In genomic region chr10:68666280-68666760, GRCh38 we compare ENCODE assay signal across 15 cellular contexts. TPM values are rescaled to one million over a fixed set of nuclear protein-coding genes. Genes with fewer than 3 reads are reported as not detected.
DNase-seq lines count a peak whose midpoint lies in the region; ATAC-seq and TF ChIP-seq lines count a peak whose summit lies in the region.
"Had no signal": no experiment of that assay in that cellular context is flagged by ENCODE, and none has a peak within 500 bp of the region (broad histone marks: within the 10 kb centered on the region; RNA-seq: fewer than 3 reads in every experiment).

No MANE protein-coding gene starts in this region.

- H3K4me3 ChIP-seq in BJ (ENCODE audit: low read depth, low read length) (no peak overlapping the region), mammary epithelial cell (replicated peaks in 1 of 3; ENCODE audit: insufficient read depth in 1 of 3, low read depth in 2 of 3, low read length in 3 of 3) (no peak overlapping the region), upper lobe of right lung (no peak overlapping the region), tibial nerve (no peak overlapping the region)
- H3K4me3 ChIP-seq: suprapubic skin had no signal

- TF ChIP-seq EP300 in tibial nerve (IDR thresholded peaks at IDR 0.05): no peak

- dilution Hi-C loops in mammary epithelial cell (cut with HindIII; ENCODE audit: low sequenced_read_pairs): no loop called here

- no peaks in the 10 kb centered on the region for H3K79me2 ChIP-seq in mammary epithelial cell (ENCODE audit: insufficient read depth, low read length)
- H3K79me2 ChIP-seq: parathyroid adenoma had no signal

- H3K36me3 ChIP-seq in BJ (ENCODE audit: control insufficient read depth, insufficient read depth, low read length) (no peaks in the 10 kb centered on the region), mammary epithelial cell (ENCODE audit: insufficient read depth, low read length) (no peaks in the 10 kb centered on the region), upper lobe of right lung (no peaks in the 10 kb centered on the region), tibial nerve (peaks cover 0 to 18% (median 0%) of the 10 kb centered on the region in 3 donors)
- H3K36me3 ChIP-seq: suprapubic skin had no signal

- BruUV-seq in mammary epithelial cell (replicated peaks; lab: Mats Ljungman, UMichigan): no TSS peak

- H3K27me3 ChIP-seq in BJ (ENCODE audit: control insufficient read depth, insufficient read depth, low read length) (no peaks in the 10 kb centered on the region), mammary epithelial cell (ENCODE audit: insufficient read depth, low read length) (no peaks in the 10 kb centered on the region), upper lobe of right lung (no peaks in the 10 kb centered on the region), tibial nerve (no peaks in the 10 kb centered on the region)
- H3K27me3 ChIP-seq: suprapubic skin had no signal

- intact Hi-C loops in mammary epithelial cell (cut with micrococcal nuclease) (no loop called here), upper lobe of right lung (cut with DNase I) (no loop called here)

- no peak for TF ChIP-seq CTCF in BJ (IDR thresholded peaks at IDR 0.05; ENCODE audit: insufficient read depth, low read depth, low read length)
- TF ChIP-seq CTCF in mammary epithelial cell (conservative IDR thresholded peaks at IDR 0.05 in 1 of 2, IDR thresholded peaks at IDR 0.05 in 1 of 2; ENCODE audit: extremely low read depth in 1 of 2, insufficient read depth in 1 of 2, low read depth in 1 of 2, low read length in 2 of 2): no peak
- TF ChIP-seq CTCF in upper lobe of right lung (IDR thresholded peaks at IDR 0.05): no peak
- TF ChIP-seq CTCF in tibial nerve (IDR thresholded peaks at IDR 0.05): no peak

- no peak for ATAC-seq in upper lobe of right lung
- ATAC-seq: left ventricle myocardium superior had no signal

- in situ Hi-C loops in mammary epithelial cell (cut with MboI; ENCODE audit: low sequenced_read_pairs in 2 of 2): no loop called here

- H2AFZ ChIP-seq in mammary epithelial cell (ENCODE audit: low read depth, low read length): peak overlapping the region; percentile 40
- H2AFZ ChIP-seq: parathyroid adenoma had no signal

- WGBS in mammary epithelial cell (ENCODE audit: low coverage, missing lambda C conversion rate): 0% methylated on average over 5 of the region's 5 CpGs
- WGBS in tibial nerve, 2 donors: 21 to 25% methylated on average over 5 of the region's 5 CpGs

- DNase-seq in BJ (ENCODE audit: low read depth): peak; percentile 93
- peak; percentile 88 for DNase-seq in M059J (ENCODE audit: low read depth)
- DNase-seq in mammary epithelial cell: peak; percentile 86
- peak; percentile 58 for DNase-seq in myocyte (ENCODE audit: low read depth)
- no peak for DNase-seq in stimulated activated CD4-positive, alpha-beta T cell treated with anti-CD3 and anti-CD28 coated beads, Interleukin-4, amount 100 ng/mL, for 1 hour
- no peak for DNase-seq in upper lobe of right lung
- DNase-seq in tibial nerve (ENCODE audit: low spot score in 2 of 2): no peak
- no peak for DNase-seq in activated CD8-positive, alpha-beta memory T cell treated with anti-CD3 and anti-CD28 coated beads, Interleukin-2, amount 50 U/mL, for 4 hours
- DNase-seq: activated T-cell treated with anti-CD3 and anti-CD28 coated beads, Interleukin-2, amount 50 U/mL, for 24 hours; Calu3; caudate nucleus; left ventricle myocardium superior; NCI-H187 had no signal

- peaks cover 13% of the 10 kb centered on the region for H3K4me1 ChIP-seq in mammary epithelial cell (ENCODE audit: insufficient read depth, low read length)
- no peaks in the 10 kb centered on the region for H3K4me1 ChIP-seq in upper lobe of right lung
- no peaks in the 10 kb centered on the region for H3K4me1 ChIP-seq in tibial nerve
- H3K4me1 ChIP-seq: parathyroid adenoma, suprapubic skin had no signal

- no peak for TF ChIP-seq POLR2A in tibial nerve (IDR thresholded peaks at IDR 0.05)

- peak overlapping the region; percentile 62 for H3K27ac ChIP-seq in mammary epithelial cell (ENCODE audit: insufficient read depth, low read depth, low read length)
- H3K27ac ChIP-seq in upper lobe of right lung: no peak overlapping the region
- no peak overlapping the region for H3K27ac ChIP-seq in tibial nerve
- H3K27ac ChIP-seq: parathyroid adenoma, suprapubic skin had no signal

- H4K20me1 ChIP-seq in mammary epithelial cell (ENCODE audit: insufficient read depth, low read length): no peaks in the 10 kb centered on the region

- POLR2A ChIA-PET in BJ (lab: Charles Lee): no interaction called here

- H3K9me3 ChIP-seq in mammary epithelial cell (replicated peaks; ENCODE audit: insufficient read depth, low read length): no peaks in the 10 kb centered on the region
- no peaks in the 10 kb centered on the region for H3K9me3 ChIP-seq in upper lobe of right lung
- H3K9me3 ChIP-seq in tibial nerve: no peaks in the 10 kb centered on the region
- H3K9me3 ChIP-seq: suprapubic skin had no signal

- peak overlapping the region; percentile 3 for H3K9ac ChIP-seq in mammary epithelial cell (ENCODE audit: insufficient read depth, low read length)
- H3K9ac ChIP-seq: parathyroid adenoma had no signal

- CTCF ChIA-PET in BJ (lab: Yijun Ruan, JAX) (interaction anchor here (1.5 kb wide), 1 partner anchor 116 kb away, joined by 4 read pairs; no protein-coding TSS in a partner anchor), mammary epithelial cell (lab: Charles Lee; ENCODE audit: low non-redundant PET) (no interaction called here)

- H3K4me2 ChIP-seq in mammary epithelial cell (ENCODE audit: insufficient read depth, low read depth, low read length): peak overlapping the region; percentile 59

RNA-seq across cellular contexts. Expression of gene CCAR1, which starts 54.7 kb away (rescaled TPM):
- polyA plus RNA-seq in BJ (2011; rRNA removed) (61.4 and 64.2 TPM in 2 replicates), mammary epithelial cell (57.3 TPM)
- polyA minus RNA-seq in BJ (2011; rRNA and poly(A)+ RNA removed): 47.6 and 59.5 TPM in 2 replicates
- 27.0 and 30.3 TPM in 2 replicates for total RNA-seq in M059J (2014; rRNA removed; shearing (Covaris generic))
- total RNA-seq in mammary epithelial cell (10 to 100 TPM; 36.5 to 75.5 TPM), myocyte (42.1 and 44.2 TPM in 2 replicates), upper lobe of right lung (45.8 TPM), tibial nerve (10 to 100 TPM; 45.4 to 88.5 (median 53.5) TPM)
- polyA minus RNA-seq in mammary epithelial cell: 6.7 TPM
- polyA plus RNA-seq in myocyte (2012): 29.8 TPM

Comparison
In these comparisons a context has a peak if more than half of its experiments do, and no peak if none do; other contexts are left out.
1. DNase-seq: peak in BJ (single experiment), M059J (single experiment), mammary epithelial cell (single experiment) and myocyte (single experiment); none in stimulated activated CD4-positive, alpha-beta T cell treated with anti-CD3 and anti-CD28 coated beads, Interleukin-4, amount 100 ng/mL, for 1 hour (single experiment), upper lobe of right lung (single experiment), tibial nerve (0 of 2) and activated CD8-positive, alpha-beta memory T cell treated with anti-CD3 and anti-CD28 coated beads, Interleukin-2, amount 50 U/mL, for 4 hours (single experiment).